ENCODE assay signal across 18 cellular contexts in the genomic region with DNA sequence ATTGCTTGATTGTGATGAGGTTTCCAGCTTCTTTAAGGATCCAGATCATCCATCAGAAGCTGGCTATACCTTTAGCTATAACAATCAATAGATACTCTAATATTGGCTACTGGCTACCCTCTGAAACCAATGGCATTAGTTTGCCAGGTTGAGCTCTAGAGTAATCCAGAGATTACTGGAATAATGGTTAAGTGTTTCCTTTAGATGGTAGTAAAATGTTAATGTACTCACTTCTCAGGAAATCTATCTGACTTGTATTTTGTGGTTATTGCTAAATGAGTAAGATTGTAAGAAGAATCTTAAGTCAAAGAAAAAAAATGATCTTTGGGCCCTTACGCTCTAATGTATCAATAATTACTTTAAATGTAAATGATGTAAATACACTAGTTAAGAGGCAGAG. TPM values are rescaled to one million over a fixed set of nuclear protein-coding genes. Genes with fewer than 3 reads are reported as not detected.
A peak's percentile ranks its signal among the peaks of the same experiment; 100 is the strongest.
DNase-seq lines count a peak whose midpoint lies in the region; ATAC-seq and TF ChIP-seq lines count a peak whose summit lies in the region.
"Had no signal": no experiment of that assay in that cellular context is flagged by ENCODE, and none has a peak within 500 bp of the region (broad histone marks: within the 10 kb centered on the region; RNA-seq: fewer than 3 reads in every experiment).

No MANE protein-coding gene starts in this region.

- no peak overlapping the region for H3K4me3 ChIP-seq in HEK293 (ENCODE audit: low read depth, low read length)
- H3K4me3 ChIP-seq: A549; BLaER1 treated with 17β-estradiol and CSF1 and Interleukin-3, amounts not matched to agents 10 nM and 100 nM had no signal

- ATAC-seq in activated CD4-positive, alpha-beta T cell treated with anti-CD3 and anti-CD28 coated beads for 36 hours, result peak; percentile 65
- peak; percentile 69 for ATAC-seq in stimulated activated effector memory CD8-positive, alpha-beta T cell treated with anti-CD3 and anti-CD28 coated beads, Interleukin-12 subunit alpha, Interleukin-12 subunit beta, amount 100 ng/mL, for 72 hours
- ATAC-seq in HG03442 (IDR thresholded peaks at IDR 0.05; ENCODE audit: unreplicated experiment), result no peak
- ATAC-seq: A549; CD8-positive, alpha-beta T cell had no signal

- no peak for TF ChIP-seq CTCF in HEK293 (tag by site-specific recombination; IDR thresholded peaks at IDR 0.05)

- POLR2A ChIA-PET in activated CD4-positive, alpha-beta T cell treated with anti-CD3 and anti-CD28 coated beads for 36 hours (lab: Charles Lee), result interaction anchor here (1.1 kb wide), 1 partner anchor 29 kb away, joined by 3 read pairs; no protein-coding TSS in a partner anchor
- POLR2A ChIA-PET in HEK293 (lab: Yijun Ruan, JAX), result no interaction called here

- H3K4me1 Mint-ChIP-seq in activated CD4-positive, alpha-beta T cell treated with anti-CD3 and anti-CD28 coated beads for 36 hours, result peaks cover 26% of the 10 kb centered on the region
- H3K4me1 Mint-ChIP-seq in stimulated activated effector memory CD8-positive, alpha-beta T cell treated with anti-CD3 and anti-CD28 coated beads, Interleukin-12 subunit alpha, Interleukin-12 subunit beta, amount 100 ng/mL, for 72 hours, result peaks cover 15% of the 10 kb centered on the region

- CTCF ChIA-PET in activated CD4-positive, alpha-beta T cell treated with anti-CD3 and anti-CD28 coated beads for 36 hours (lab: Charles Lee), result interaction anchor here (0.6 kb wide), 1 partner anchor 174 kb away, joined by 4 read pairs; no protein-coding TSS in a partner anchor
- CTCF ChIA-PET in HEK293 (lab: Yijun Ruan, JAX), result no interaction called here

- H3K9me3 Mint-ChIP-seq in activated CD4-positive, alpha-beta T cell treated with anti-CD3 and anti-CD28 coated beads for 36 hours (ENCODE audit: low read depth), result no peaks in the 10 kb centered on the region
- H3K9me3 Mint-ChIP-seq in stimulated activated effector memory CD8-positive, alpha-beta T cell treated with anti-CD3 and anti-CD28 coated beads, Interleukin-12 subunit alpha, Interleukin-12 subunit beta, amount 100 ng/mL, for 72 hours, result peaks cover 2% of the 10 kb centered on the region
- H3K9me3 Mint-ChIP-seq: CD4-positive, alpha-beta T cell; CD8-positive, alpha-beta T cell had no signal

- H3K4me3 Mint-ChIP-seq in activated CD4-positive, alpha-beta T cell treated with anti-CD3 and anti-CD28 coated beads for 36 hours, result no peak overlapping the region
- no peak overlapping the region for H3K4me3 Mint-ChIP-seq in stimulated activated effector memory CD8-positive, alpha-beta T cell treated with anti-CD3 and anti-CD28 coated beads, Interleukin-12 subunit alpha, Interleukin-12 subunit beta, amount 100 ng/mL, for 72 hours
- H3K4me3 Mint-ChIP-seq: B cell; CD4-positive, alpha-beta T cell; CD8-positive, alpha-beta T cell had no signal

- peaks cover 33 to 38% of the 10 kb centered on the region in 2 experiments for H3K36me3 ChIP-seq in HEK293 (ENCODE audit: control insufficient read depth in 2 of 2, insufficient read depth in 1 of 2, low read length in 2 of 2)

- H3K36me3 Mint-ChIP-seq in activated CD4-positive, alpha-beta T cell treated with anti-CD3 and anti-CD28 coated beads for 36 hours (ENCODE audit: low read depth), result peaks cover 47% of the 10 kb centered on the region
- peaks cover 86% of the 10 kb centered on the region for H3K36me3 Mint-ChIP-seq in stimulated activated effector memory CD8-positive, alpha-beta T cell treated with anti-CD3 and anti-CD28 coated beads, Interleukin-12 subunit alpha, Interleukin-12 subunit beta, amount 100 ng/mL, for 72 hours

- intact Hi-C loops in activated CD4-positive, alpha-beta T cell treated with anti-CD3 and anti-CD28 coated beads for 36 hours (cut with DNase I, micrococcal nuclease), result loop anchor here in 1 of 2 experiments (10.0 kb wide), 1 partner anchor 599 kb away; a partner anchor contains a TSS

- H3K27ac Mint-ChIP-seq in activated CD4-positive, alpha-beta T cell treated with anti-CD3 and anti-CD28 coated beads for 36 hours, result no peak overlapping the region
- H3K27ac Mint-ChIP-seq in stimulated activated effector memory CD8-positive, alpha-beta T cell treated with anti-CD3 and anti-CD28 coated beads, Interleukin-12 subunit alpha, Interleukin-12 subunit beta, amount 100 ng/mL, for 72 hours, result peak overlapping the region; percentile 34
- H3K27ac Mint-ChIP-seq: B cell; CD4-positive, alpha-beta T cell had no signal

- no peaks in the 10 kb centered on the region for H3K27me3 Mint-ChIP-seq in activated CD4-positive, alpha-beta T cell treated with anti-CD3 and anti-CD28 coated beads for 36 hours
- H3K27me3 Mint-ChIP-seq: B cell; CD4-positive, alpha-beta T cell had no signal

- no peak overlapping the region for H3K27ac ChIP-seq in HEK293 (ENCODE audit: extremely low read depth, low read depth, low read length)
- H3K27ac ChIP-seq: 22Rv1; A549; BLaER1 treated with 17β-estradiol and CSF1 and Interleukin-3, amounts not matched to agents 10 nM and 100 nM; C4-2B had no signal

- H3K9me3 ChIP-seq in HEK293 (ENCODE audit: control insufficient read depth, insufficient read depth, low read depth, low read length), result no peaks in the 10 kb centered on the region
- H3K9me3 ChIP-seq: A549 had no signal

- DNase-seq in activated CD4-positive, alpha-beta T cell treated with anti-CD3 and anti-CD28 coated beads for 36 hours, result no peak
- DNase-seq in activated CD4-positive, alpha-beta T cell treated with anti-CD3 and anti-CD28 coated beads, Interleukin-2, amount 50 U/mL, for 4 hours, result no peak
- DNase-seq in stimulated activated effector memory CD8-positive, alpha-beta T cell treated with anti-CD3 and anti-CD28 coated beads, Interleukin-12 subunit alpha, Interleukin-12 subunit beta, amount 100 ng/mL, for 72 hours (ENCODE audit: low spot score in 2 of 2), result no peak
- DNase-seq: AML-193; Caco-2; Calu3; CD4-positive, alpha-beta T cell; CD8-positive, alpha-beta T cell; DMS79 treated with DMSO at 0.1 percent for 48 hours; GF-D8 had no signal

- H3K4me1 ChIP-seq in HEK293 (ENCODE audit: control insufficient read depth, insufficient read depth, low read length), result peaks cover 2% of the 10 kb centered on the region; the same call in 1 of the 2 replicates
- H3K4me1 ChIP-seq: Caco-2 had no signal

TF ChIP-seq in HEK293, 187 proteins besides CTCF, POLR2A, EP300 and RAD21:
- TF ChIP-seq, protein P1, sequence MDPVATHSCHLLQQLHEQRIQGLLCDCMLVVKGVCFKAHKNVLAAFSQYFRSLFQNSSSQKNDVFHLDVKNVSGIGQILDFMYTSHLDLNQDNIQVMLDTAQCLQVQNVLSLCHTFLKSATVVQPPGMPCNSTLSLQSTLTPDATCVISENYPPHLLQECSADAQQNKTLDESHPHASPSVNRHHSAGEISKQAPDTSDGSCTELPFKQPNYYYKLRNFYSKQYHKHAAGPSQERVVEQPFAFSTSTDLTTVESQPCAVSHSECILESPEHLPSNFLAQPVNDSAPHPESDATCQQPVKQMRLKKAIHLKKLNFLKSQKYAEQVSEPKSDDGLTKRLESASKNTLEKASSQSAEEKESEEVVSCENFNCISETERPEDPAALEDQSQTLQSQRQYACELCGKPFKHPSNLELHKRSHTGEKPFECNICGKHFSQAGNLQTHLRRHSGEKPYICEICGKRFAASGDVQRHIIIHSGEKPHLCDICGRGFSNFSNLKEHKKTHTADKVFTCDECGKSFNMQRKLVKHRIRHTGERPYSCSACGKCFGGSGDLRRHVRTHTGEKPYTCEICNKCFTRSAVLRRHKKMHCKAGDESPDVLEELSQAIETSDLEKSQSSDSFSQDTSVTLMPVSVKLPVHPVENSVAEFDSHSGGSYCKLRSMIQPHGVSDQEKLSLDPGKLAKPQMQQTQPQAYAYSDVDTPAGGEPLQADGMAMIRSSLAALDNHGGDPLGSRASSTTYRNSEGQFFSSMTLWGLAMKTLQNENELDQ (tag by site-specific recombination; IDR thresholded peaks at IDR 0.05; ENCODE audit: low read depth), result no peak
- TF ChIP-seq SETDB1 (IDR thresholded peaks at IDR 0.05; ENCODE audit: insufficient read length, low read length), result peak; percentile 29

RNA-seq across cellular contexts. Expression of a gene that starts 57.6 kb away (rescaled TPM):
- not detected for total RNA-seq in activated CD4-positive, alpha-beta T cell treated with anti-CD3 and anti-CD28 coated beads for 36 hours
- total RNA-seq: A172; B cell; CD4-positive, alpha-beta T cell; CD8-positive, alpha-beta T cell had no signal
